Comparison of ENCODE assay signal across 10 cellular contexts in the genomic region with DNA sequence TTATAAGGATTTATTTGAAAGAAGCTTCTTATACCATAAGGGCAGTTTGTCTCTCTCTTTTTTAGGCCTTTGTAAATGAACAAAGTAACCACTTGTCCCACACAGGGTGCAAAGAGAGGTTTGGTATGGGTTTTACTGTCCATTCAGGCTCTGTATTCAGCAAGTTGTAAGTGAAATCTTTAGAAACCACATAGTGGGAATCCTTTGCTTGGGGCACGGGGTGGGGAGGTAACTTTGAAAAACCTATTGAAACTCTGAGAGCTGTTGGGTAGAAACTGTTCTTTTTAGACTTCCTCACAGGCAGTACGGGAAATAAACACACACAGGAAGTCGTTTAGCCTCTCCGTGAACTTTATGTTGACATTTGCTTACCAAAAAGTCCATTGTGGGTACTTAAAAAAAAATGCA.
A peak's percentile ranks its signal among the peaks of the same experiment; 100 is the strongest.
DNase-seq lines count a peak whose midpoint lies in the region; ATAC-seq and TF ChIP-seq lines count a peak whose summit lies in the region.
"Had no signal": no experiment of that assay in that cellular context is flagged by ENCODE, and none has a peak within 500 bp of the region (broad histone marks: within the 10 kb centered on the region; RNA-seq: fewer than 3 reads in every experiment).

No MANE protein-coding gene starts in this region.

- peak; percentile 58 for DNase-seq in M059J (ENCODE audit: low read depth)
- DNase-seq in endodermal cell: no peak
- no peak for DNase-seq in osteocyte (ENCODE audit: extremely low spot score, unreplicated experiment)
- DNase-seq in DMS 273 (lab: John Stamatoyannopoulos, UW; ENCODE audit: unreplicated experiment): no peak
- no peak for DNase-seq in DMS153 treated with DMSO at 0.1 percent for 48 hours (lab: John Stamatoyannopoulos, UW; ENCODE audit: unreplicated experiment)
- no peak for DNase-seq in T-helper 9 cell
- DNase-seq in ascending aorta (ENCODE audit: low spot score in 2 of 2): no peak
- DNase-seq: activated T-cell treated with anti-CD3 and anti-CD28 coated beads, Interleukin-2, amount 50 U/mL, for 48 hours; stimulated activated CD4-positive, alpha-beta T cell treated with anti-CD3 and anti-CD28 coated beads, Interleukin-12 subunit alpha, Interleukin-12 subunit beta, amount 100 ng/mL, for 4 hours had no signal

- no peaks in the 10 kb centered on the region for H3K36me3 ChIP-seq in endodermal cell (ENCODE audit: control insufficient read depth, insufficient read depth, low read length)
- H3K36me3 ChIP-seq in ascending aorta: no peaks in the 10 kb centered on the region

- no peaks in the 10 kb centered on the region for H3K9me3 Mint-ChIP-seq in endodermal cell
- no peaks in the 10 kb centered on the region for H3K9me3 Mint-ChIP-seq in osteocyte (ENCODE audit: unreplicated experiment)

- TF ChIP-seq CTCF in endodermal cell (conservative IDR thresholded peaks at IDR 0.05) (no peak), osteocyte (IDR thresholded peaks at IDR 0.05) (no peak), ascending aorta (IDR thresholded peaks at IDR 0.05) (no peak)

- intact Hi-C loops in ascending aorta (cut with DNase I): no loop called here

- H3K27me3 ChIP-seq in endodermal cell (ENCODE audit: control insufficient read depth, insufficient read depth, low read length, poor library complexity, severe bottlenecking) (no peaks in the 10 kb centered on the region), ascending aorta (no peaks in the 10 kb centered on the region)

- H3K4me1 ChIP-seq in endodermal cell (ENCODE audit: control insufficient read depth, insufficient read depth, low read length) (peaks cover 7% of the 10 kb centered on the region), ascending aorta (no peaks in the 10 kb centered on the region)

- no peaks in the 10 kb centered on the region for H3K9me3 ChIP-seq in endodermal cell (ENCODE audit: control insufficient read depth, low read length)
- H3K9me3 ChIP-seq in ascending aorta: no peaks in the 10 kb centered on the region

- 95% methylated on average over 4 of the region's 4 CpGs; no CpG with 5 or more reads in 1 of the 2 experiments for WGBS in endodermal cell (ENCODE audit: insufficient coverage in 1 of 2, insufficient read length in 1 of 2), 2 experiments

- ATAC-seq in GM18909 (IDR thresholded peaks at IDR 0.05; ENCODE audit: poor library complexity, unreplicated experiment): peak; percentile 74

- H3K4me3 Mint-ChIP-seq in endodermal cell: no peak overlapping the region
- no peak overlapping the region for H3K4me3 Mint-ChIP-seq in osteocyte (ENCODE audit: unreplicated experiment)

- H3K4me1 Mint-ChIP-seq in endodermal cell (peaks cover 9% of the 10 kb centered on the region), osteocyte (ENCODE audit: unreplicated experiment) (peaks cover 19% of the 10 kb centered on the region)

- H3K36me3 Mint-ChIP-seq in endodermal cell (ENCODE audit: low read depth): no peaks in the 10 kb centered on the region
- H3K36me3 Mint-ChIP-seq in osteocyte (ENCODE audit: unreplicated experiment): no peaks in the 10 kb centered on the region

- H3K27ac ChIP-seq in endodermal cell (ENCODE audit: low read depth, low read length): peak overlapping the region; percentile 30
- peak overlapping the region in 1 of 2 donors; percentile 7 for H3K27ac ChIP-seq in ascending aorta

- no peak overlapping the region for H3K27ac Mint-ChIP-seq in endodermal cell
- peak overlapping the region; percentile 66 for H3K27ac Mint-ChIP-seq in osteocyte (ENCODE audit: unreplicated experiment)

- H3K9ac ChIP-seq in endodermal cell (ENCODE audit: extremely low read depth, low read length, poor library complexity, severe bottlenecking): no peak overlapping the region

- no peak overlapping the region for H3K4me3 ChIP-seq in endodermal cell (ENCODE audit: low read length)
- no peak overlapping the region for H3K4me3 ChIP-seq in ascending aorta

- H3K27me3 Mint-ChIP-seq in endodermal cell (ENCODE audit: insufficient read depth): no peaks in the 10 kb centered on the region
- no peaks in the 10 kb centered on the region for H3K27me3 Mint-ChIP-seq in osteocyte (ENCODE audit: unreplicated experiment)
